ENCODE assay signal across 34 cellular contexts in genomic region chr5:173288632-173289031, GRCh38. TPM values are rescaled to one million over a fixed set of nuclear protein-coding genes. Genes with fewer than 3 reads are reported as not detected.
"Had no signal": no experiment of that assay in that cellular context is flagged by ENCODE, and none has a peak within 500 bp of the region (broad histone marks: within the 10 kb centered on the region; RNA-seq: fewer than 3 reads in every experiment).

No MANE protein-coding gene starts in this region.

- H3K27me3 ChIP-seq: ovary, thyroid gland had no signal

- H3K27ac ChIP-seq: ovary, parathyroid adenoma, psoas muscle, skin epidermis, spleen, stomach, thoracic aorta, thyroid gland, tibial nerve, upper lobe of left lung, vagina had no signal

- H3K79me2 ChIP-seq: parathyroid adenoma had no signal

- ATAC-seq: naive thymus-derived CD8-positive, alpha-beta T cell; psoas muscle; right cardiac atrium; sciatic nerve; stimulated activated effector memory CD8-positive, alpha-beta T cell treated with anti-CD3 and anti-CD28 coated beads, Interleukin-12 subunit alpha, Interleukin-12 subunit beta, amount 100 ng/mL, for 72 hours; stimulated activated naive B cell treated with anti-CD40 and anti-IgM and Interleukin-4, amounts not matched to agents 10 μg/mL and 1 μg/mL and 100 μg/mL, for 72 hours had no signal

- H3K9me3 ChIP-seq: ovary, psoas muscle, spleen, stomach, thoracic aorta, thyroid gland, tibial nerve, upper lobe of left lung, vagina had no signal

- H3K4me1 ChIP-seq: parathyroid adenoma, psoas muscle had no signal

- DNase-seq: naive B cell; naive thymus-derived CD8-positive, alpha-beta T cell; nephron progenitor cell; occipital lobe; ovary; posterior cingulate gyrus; psoas muscle; right cardiac atrium; spleen; stimulated activated CD4-positive, alpha-beta T cell treated with anti-CD3 and anti-CD28 coated beads, Interleukin-12 subunit alpha, Interleukin-12 subunit beta, amount 100 ng/mL, for 4 hours; stimulated activated CD4-positive, alpha-beta T cell treated with anti-CD3 and anti-CD28 coated beads, Interleukin-1b, Interleukin-23, amount 100 ng/mL, for 48 hours; stimulated activated CD4-positive, alpha-beta T cell treated with anti-CD3 and anti-CD28 coated beads, Interleukin-2, amount 100 ng/mL, for 48 hours; stimulated activated CD4-positive, alpha-beta T cell treated with anti-CD3 and anti-CD28 coated beads, Interleukin-4, amount 100 ng/mL, for 24 hours; stimulated activated naive B cell treated with anti-CD40 and anti-IgM and Interleukin-4, amounts not matched to agents 10 μg/mL and 1 μg/mL and 100 μg/mL, for 72 hours; stimulated activated naive CD4-positive, alpha-beta T cell treated with Interleukin-2 at 50 U/mL for 16 hours; stomach; thyroid gland; trophoblast cell; upper lobe of left lung had no signal

- H3K9ac ChIP-seq: parathyroid adenoma had no signal

- H2AFZ ChIP-seq: parathyroid adenoma had no signal

- H3K4me3 ChIP-seq: ovary, psoas muscle, skin epidermis, smooth muscle cell, spleen, stomach, thoracic aorta, thyroid gland, tibial nerve, upper lobe of left lung, vagina had no signal

- H3K36me3 ChIP-seq: ovary, spleen, stomach, thoracic aorta, thyroid gland, tibial nerve, upper lobe of left lung, vagina had no signal

- FAIRE-seq: urothelium cell line had no signal

- H3K4me2 ChIP-seq: smooth muscle cell had no signal

RNA-seq across cellular contexts. Expression of gene STC2, which starts 39.6 kb away (rescaled TPM):
- total RNA-seq: naive thymus-derived CD8-positive, alpha-beta T cell had no signal
- polyA plus RNA-seq: naive thymus-derived CD8-positive, alpha-beta T cell had no signal

RNA-seq across cellular contexts. Expression of gene NKX2-5, which starts 53.6 kb away (rescaled TPM):
- total RNA-seq: naive thymus-derived CD8-positive, alpha-beta T cell; natural killer cell treated with Interleukin-12 subunit alpha and Interleukin-12 subunit beta and Interleukin-15 and Interleukin-18, amount 100 ng/mL, for 72 hours; occipital lobe; osteoblast; ovary; renal cortical epithelial cell; sciatic nerve; stomach; subcutaneous adipose tissue; temporal lobe; thoracic aorta; thyroid gland; tibial nerve; upper lobe of left lung; ureter; vagina had no signal
- polyA plus RNA-seq: ovary, psoas muscle had no signal
